Comparison of ENCODE assay signal across 2 cellular contexts in the genomic region with DNA sequence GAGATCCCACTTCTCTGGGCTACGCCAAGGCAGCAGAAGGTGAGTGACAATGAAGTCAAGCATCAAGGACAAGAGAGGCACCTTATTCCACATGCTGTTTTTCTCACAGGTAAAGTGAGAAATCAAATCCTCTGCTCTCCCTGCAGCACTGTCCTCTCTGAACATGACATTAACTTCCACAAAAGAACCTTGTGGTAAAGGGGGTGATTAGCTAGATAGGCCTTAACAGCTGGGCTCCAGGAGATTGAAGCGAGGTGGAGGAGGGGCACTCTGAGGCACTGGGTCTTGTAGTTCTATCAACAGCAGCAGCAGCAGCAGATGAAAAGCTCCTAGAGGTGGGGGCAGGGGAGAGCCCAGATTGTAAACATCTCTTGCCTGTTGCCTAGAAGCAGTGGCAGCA.
TF ChIP-seq lines count a peak whose summit lies in the region.

No MANE protein-coding gene starts in this region.

TF ChIP-seq in HepG2, 621 proteins besides CTCF, POLR2A, EP300 and RAD21 (continued from another document and continues in another):
- TF ChIP-seq, protein P1, sequence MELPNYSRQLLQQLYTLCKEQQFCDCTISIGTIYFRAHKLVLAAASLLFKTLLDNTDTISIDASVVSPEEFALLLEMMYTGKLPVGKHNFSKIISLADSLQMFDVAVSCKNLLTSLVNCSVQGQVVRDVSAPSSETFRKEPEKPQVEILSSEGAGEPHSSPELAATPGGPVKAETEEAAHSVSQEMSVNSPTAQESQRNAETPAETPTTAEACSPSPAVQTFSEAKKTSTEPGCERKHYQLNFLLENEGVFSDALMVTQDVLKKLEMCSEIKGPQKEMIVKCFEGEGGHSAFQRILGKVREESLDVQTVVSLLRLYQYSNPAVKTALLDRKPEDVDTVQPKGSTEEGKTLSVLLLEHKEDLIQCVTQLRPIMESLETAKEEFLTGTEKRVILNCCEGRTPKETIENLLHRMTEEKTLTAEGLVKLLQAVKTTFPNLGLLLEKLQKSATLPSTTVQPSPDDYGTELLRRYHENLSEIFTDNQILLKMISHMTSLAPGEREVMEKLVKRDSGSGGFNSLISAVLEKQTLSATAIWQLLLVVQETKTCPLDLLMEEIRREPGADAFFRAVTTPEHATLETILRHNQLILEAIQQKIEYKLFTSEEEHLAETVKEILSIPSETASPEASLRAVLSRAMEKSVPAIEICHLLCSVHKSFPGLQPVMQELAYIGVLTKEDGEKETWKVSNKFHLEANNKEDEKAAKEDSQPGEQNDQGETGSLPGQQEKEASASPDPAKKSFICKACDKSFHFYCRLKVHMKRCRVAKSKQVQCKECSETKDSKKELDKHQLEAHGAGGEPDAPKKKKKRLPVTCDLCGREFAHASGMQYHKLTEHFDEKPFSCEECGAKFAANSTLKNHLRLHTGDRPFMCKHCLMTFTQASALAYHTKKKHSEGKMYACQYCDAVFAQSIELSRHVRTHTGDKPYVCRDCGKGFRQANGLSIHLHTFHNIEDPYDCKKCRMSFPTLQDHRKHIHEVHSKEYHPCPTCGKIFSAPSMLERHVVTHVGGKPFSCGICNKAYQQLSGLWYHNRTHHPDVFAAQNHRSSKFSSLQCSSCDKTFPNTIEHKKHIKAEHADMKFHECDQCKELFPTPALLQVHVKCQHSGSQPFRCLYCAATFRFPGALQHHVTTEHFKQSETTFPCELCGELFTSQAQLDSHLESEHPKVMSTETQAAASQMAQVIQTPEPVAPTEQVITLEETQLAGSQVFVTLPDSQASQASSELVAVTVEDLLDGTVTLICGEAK (IDR thresholded peaks at IDR 0.05): no peak
- TF ChIP-seq, protein P1 (CRISPR knock-in tag; IDR thresholded peaks at IDR 0.05): no peak

TF ChIP-seq in WTC11, 78 proteins besides CTCF, POLR2A, EP300 and RAD21 (continued from another document):
- no peak for TF ChIP-seq ZNF532 (CRISPR knock-in tag; IDR thresholded peaks at IDR 0.05; ENCODE audit: borderline replicate concordance)
- TF ChIP-seq, protein P2, sequence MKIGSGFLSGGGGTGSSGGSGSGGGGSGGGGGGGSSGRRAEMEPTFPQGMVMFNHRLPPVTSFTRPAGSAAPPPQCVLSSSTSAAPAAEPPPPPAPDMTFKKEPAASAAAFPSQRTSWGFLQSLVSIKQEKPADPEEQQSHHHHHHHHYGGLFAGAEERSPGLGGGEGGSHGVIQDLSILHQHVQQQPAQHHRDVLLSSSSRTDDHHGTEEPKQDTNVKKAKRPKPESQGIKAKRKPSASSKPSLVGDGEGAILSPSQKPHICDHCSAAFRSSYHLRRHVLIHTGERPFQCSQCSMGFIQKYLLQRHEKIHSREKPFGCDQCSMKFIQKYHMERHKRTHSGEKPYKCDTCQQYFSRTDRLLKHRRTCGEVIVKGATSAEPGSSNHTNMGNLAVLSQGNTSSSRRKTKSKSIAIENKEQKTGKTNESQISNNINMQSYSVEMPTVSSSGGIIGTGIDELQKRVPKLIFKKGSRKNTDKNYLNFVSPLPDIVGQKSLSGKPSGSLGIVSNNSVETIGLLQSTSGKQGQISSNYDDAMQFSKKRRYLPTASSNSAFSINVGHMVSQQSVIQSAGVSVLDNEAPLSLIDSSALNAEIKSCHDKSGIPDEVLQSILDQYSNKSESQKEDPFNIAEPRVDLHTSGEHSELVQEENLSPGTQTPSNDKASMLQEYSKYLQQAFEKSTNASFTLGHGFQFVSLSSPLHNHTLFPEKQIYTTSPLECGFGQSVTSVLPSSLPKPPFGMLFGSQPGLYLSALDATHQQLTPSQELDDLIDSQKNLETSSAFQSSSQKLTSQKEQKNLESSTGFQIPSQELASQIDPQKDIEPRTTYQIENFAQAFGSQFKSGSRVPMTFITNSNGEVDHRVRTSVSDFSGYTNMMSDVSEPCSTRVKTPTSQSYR (CRISPR knock-in tag; IDR thresholded peaks at IDR 0.05): peak; percentile 81
- TF ChIP-seq ESRRA (CRISPR knock-in tag; IDR thresholded peaks at IDR 0.05; ENCODE audit: borderline replicate concordance): no peak
- TF ChIP-seq ETV6 (CRISPR knock-in tag; IDR thresholded peaks at IDR 0.05): peak; percentile 45; the same call in 1 of the 2 replicates
- TF ChIP-seq SMAD3 (CRISPR knock-in tag; IDR thresholded peaks at IDR 0.05; ENCODE audit: borderline replicate concordance): no peak
- TF ChIP-seq FOXK1 (CRISPR knock-in tag; IDR thresholded peaks at IDR 0.05): 0 out of 2 replicates have a peak, but pooled peaks have one; percentile 38
- TF ChIP-seq FOXJ3 (CRISPR knock-in tag; IDR thresholded peaks at IDR 0.05; ENCODE audit: borderline replicate concordance): no peak
- TF ChIP-seq SP1 (CRISPR knock-in tag; conservative IDR thresholded peaks at IDR 0.05): 0 out of 2 replicates have a peak, but pooled peaks have one; percentile 18
- TF ChIP-seq JUN (CRISPR knock-in tag; IDR thresholded peaks at IDR 0.05): no peak
